In the genomic region with DNA sequence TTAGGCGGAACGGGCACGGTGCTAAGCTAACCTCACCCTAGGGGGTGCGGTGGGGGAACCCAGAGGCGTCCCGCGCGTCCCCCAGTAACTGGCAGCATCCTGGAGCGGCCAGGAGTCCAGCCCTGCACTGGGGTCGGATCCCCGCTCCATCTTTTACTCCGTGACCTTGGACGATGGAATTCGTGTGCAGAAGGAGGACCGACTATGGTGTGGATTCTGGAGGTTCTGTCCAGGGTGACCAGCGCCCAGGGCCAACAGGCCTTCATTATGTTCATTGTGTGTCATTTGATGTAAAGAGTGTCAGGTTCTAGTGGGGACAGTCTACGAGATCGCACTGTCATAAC, we compare ENCODE assay signal across 9 cellular contexts. TPM values are rescaled to one million over a fixed set of nuclear protein-coding genes. Genes with fewer than 3 reads are reported as not detected.
DNase-seq lines count a peak whose midpoint lies in the region; ATAC-seq, FAIRE-seq and TF ChIP-seq lines count a peak whose summit lies in the region.
"Had no signal": no experiment of that assay in that cellular context is flagged by ENCODE, and none has a peak within 500 bp of the region (broad histone marks: within the 10 kb centered on the region; RNA-seq: fewer than 3 reads in every experiment).

No MANE protein-coding gene starts in this region.

- H3K4me1 ChIP-seq in K562 (replicated peaks in 1 of 2; ENCODE audit: control insufficient read depth in 2 of 2, insufficient read depth in 2 of 2, low read length in 2 of 2) (peaks cover 28 to 76% of the 10 kb centered on the region in 2 experiments; a peak in 4 of 5 replicates), lung (ENCODE audit: control insufficient read depth in 2 of 2, insufficient read depth in 2 of 2, low read length in 2 of 2) (peaks cover 0 to 18% of the 10 kb centered on the region in 2 donors), urinary bladder (ENCODE audit: insufficient read depth) (peaks cover 2% of the 10 kb centered on the region)

- ATAC-seq in K562 = peak; percentile 22
- no peak for ATAC-seq in lung (ENCODE audit: insufficient read depth, low FRiP score)

- FAIRE-seq in K562 (lab: Jason Lieb, UNC) = peak; percentile 86

- TF ChIP-seq CTCF in K562 (IDR thresholded peaks at IDR 0.05 in 2 of 3, conservative IDR thresholded peaks at IDR 0.05 in 1 of 3; ENCODE audit: insufficient read depth in 2 of 3, low read depth in 1 of 3, low read length in 3 of 3) = no peak
- no peak for TF ChIP-seq CTCF in lung (IDR thresholded peaks at IDR 0.05; ENCODE audit: control extremely low read depth, extremely low read depth)

- H3K4me3 ChIP-seq in K562 (peak overlapping the region; percentile 98), lung (peak overlapping the region; percentile 93), urinary bladder (ENCODE audit: low read depth, low read length) (peak overlapping the region; percentile 92)

- H2AFZ ChIP-seq in K562 (ENCODE audit: low read depth, low read length) = peak overlapping the region; percentile 76; the same call in 1 of the 2 replicates

- H3K36me3 ChIP-seq in K562 (ENCODE audit: control insufficient read depth, insufficient read depth, low read length) (peaks cover 42% of the 10 kb centered on the region), lung (ENCODE audit: control insufficient read depth in 2 of 2, insufficient read depth in 2 of 2, low read length in 2 of 2) (peaks cover 0 to 10% of the 10 kb centered on the region in 2 donors), urinary bladder (ENCODE audit: insufficient read depth) (no peaks in the 10 kb centered on the region)

- TF ChIP-seq POLR2A in K562 (conservative IDR thresholded peaks at IDR 0.05) = no peak

- intact Hi-C loops in K562 (cut with micrococcal nuclease) = loop anchor here (10.0 kb wide), 1 partner anchor 56 kb away; no protein-coding TSS in a partner anchor

- no peak for DNase-seq in activated naive CD4-positive, alpha-beta T cell treated with anti-CD3 and anti-CD28 coated beads, Interleukin-2, amount 10 ng/mL, durations not matched to agents 7 days and 5 days
- no peak for DNase-seq in activated naive CD4-positive, alpha-beta T cell (lab: John Stamatoyannopoulos, UW)
- DNase-seq in K562 (ENCODE audit: extremely low read depth in 1 of 4, low spot score in 3 of 4) (peak in 1 of 4 experiments; percentile 47), lung (ENCODE audit: low spot score) (no peak), NCI-H2029 treated with DMSO at 0.1 percent for 48 hours (lab: John Stamatoyannopoulos, UW) (no peak), T1000 (lab: John Stamatoyannopoulos, UW) (no peak)
- no peak for DNase-seq in stimulated activated CD4-positive, alpha-beta T cell treated with anti-CD3 and anti-CD28 coated beads, Interleukin-4, amount 100 ng/mL, for 24 hours

- peak overlapping the region; percentile 97 for H3K4me3 Mint-ChIP-seq in activated naive CD4-positive, alpha-beta T cell treated with anti-CD3 and anti-CD28 coated beads, Interleukin-2, amount 10 ng/mL, durations not matched to agents 7 days and 5 days

- in situ Hi-C loops in K562 (cut with MboI) = no loop called here

- CTCF ChIA-PET in activated naive CD4-positive, alpha-beta T cell treated with anti-CD3 and anti-CD28 coated beads, Interleukin-2, amount 10 ng/mL, durations not matched to agents 7 days and 5 days (lab: Charles Lee) = interaction anchor here (1.2 kb wide), 1 partner anchor 63 kb away, joined by 3 read pairs; no protein-coding TSS in a partner anchor
- CTCF ChIA-PET in K562 (lab: Yijun Ruan, JAX; ENCODE audit: low intra/inter-chr PET ratio) = no interaction called here

- H3K4me1 Mint-ChIP-seq in activated naive CD4-positive, alpha-beta T cell treated with anti-CD3 and anti-CD28 coated beads, Interleukin-2, amount 10 ng/mL, durations not matched to agents 7 days and 5 days = peaks cover 77% of the 10 kb centered on the region

- H3K9ac ChIP-seq in K562 (ENCODE audit: insufficient read depth in 1 of 2, low read depth in 2 of 2, low read length in 2 of 2) = peak overlapping the region; percentile 90 to 99

- H4K20me1 ChIP-seq in K562 (replicated peaks; ENCODE audit: control insufficient read depth, insufficient read depth, low read length) = no peaks in the 10 kb centered on the region

- H3K27ac ChIP-seq in K562 (ENCODE audit: extremely low read depth, low read depth, low read length) = peak overlapping the region; percentile 74
- H3K27ac ChIP-seq in lung (ENCODE audit: low read depth in 1 of 2, low read length in 1 of 2) = peak overlapping the region in 1 of 2 donors; percentile 86
- H3K27ac ChIP-seq in urinary bladder (ENCODE audit: low read depth) = no peak overlapping the region

- POLR2A ChIA-PET in K562 (lab: Yijun Ruan, JAX) = interaction anchor here (0.7 kb wide), 2 partner anchors 94 to 446 kb away, joined by 3 read pairs; no protein-coding TSS in a partner anchor

- no peaks in the 10 kb centered on the region for H3K9me3 ChIP-seq in K562 (replicated peaks; ENCODE audit: control insufficient read depth, insufficient read depth, low read depth, low read length)
- H3K9me3 ChIP-seq in lung (ENCODE audit: control insufficient read depth in 2 of 2, insufficient read depth in 1 of 2, low read length in 1 of 2) = no peaks in the 10 kb centered on the region

- H3K79me2 ChIP-seq in K562 (ENCODE audit: control insufficient read depth, insufficient read depth, low read length) = peaks cover 89% of the 10 kb centered on the region

- peak overlapping the region; percentile 93 for H3K27ac Mint-ChIP-seq in activated naive CD4-positive, alpha-beta T cell treated with anti-CD3 and anti-CD28 coated beads, Interleukin-2, amount 10 ng/mL, durations not matched to agents 7 days and 5 days

- H3K9me1 ChIP-seq in K562 (ENCODE audit: control insufficient read depth, insufficient read depth, low read length) = no peaks in the 10 kb centered on the region

- peak overlapping the region; percentile 88 for H3K4me2 ChIP-seq in K562 (ENCODE audit: insufficient read depth, low read length)

- H3K9me3 Mint-ChIP-seq in activated naive CD4-positive, alpha-beta T cell treated with anti-CD3 and anti-CD28 coated beads, Interleukin-2, amount 10 ng/mL, durations not matched to agents 7 days and 5 days = no peaks in the 10 kb centered on the region

- no peak for TF ChIP-seq RAD21 in K562 (CRISPR knock-in tag; conservative IDR thresholded peaks at IDR 0.05 in 1 of 2, IDR thresholded peaks at IDR 0.05 in 1 of 2)

- BruUV-seq in K562 (replicated peaks; lab: Mats Ljungman, UMichigan) = TSS peak; percentile 56

- TF ChIP-seq EP300 in K562 (IDR thresholded peaks at IDR 0.05; ENCODE audit: low read length) = no peak

- no peaks in the 10 kb centered on the region for H3K27me3 Mint-ChIP-seq in activated naive CD4-positive, alpha-beta T cell treated with anti-CD3 and anti-CD28 coated beads, Interleukin-2, amount 10 ng/mL, durations not matched to agents 7 days and 5 days

- H3K36me3 Mint-ChIP-seq in activated naive CD4-positive, alpha-beta T cell treated with anti-CD3 and anti-CD28 coated beads, Interleukin-2, amount 10 ng/mL, durations not matched to agents 7 days and 5 days = peaks cover 35% of the 10 kb centered on the region

- no peaks in the 10 kb centered on the region for H3K27me3 ChIP-seq in K562 (ENCODE audit: control insufficient read depth in 2 of 2, insufficient read depth in 2 of 2, low read length in 2 of 2)
- no peaks in the 10 kb centered on the region for H3K27me3 ChIP-seq in lung (ENCODE audit: control insufficient read depth, insufficient read depth)

- 3% methylated on average over 18 of the region's 18 CpGs for WGBS in K562 (ENCODE audit: insufficient coverage, low coverage, missing lambda C conversion rate)
- 9 to 11% methylated on average over 18 of the region's 18 CpGs for WGBS in lung, 2 donors
- WGBS in urinary bladder = 7% methylated on average over 18 of the region's 18 CpGs

RNA-seq across cellular contexts. Expression of gene SPPL2B, which starts 0.7 kb away (rescaled TPM):
- total RNA-seq in K562 (2011; cell fraction: chromatin; rRNA removed; ENCODE audit: low replicate concordance) = 147 and 415 TPM in 2 replicates
- total RNA-seq in K562 (2011; cell fraction: nucleolus; rRNA removed) = 310 and 318 TPM in 2 replicates
- total RNA-seq in K562 (2011; cell fraction: nucleoplasm; rRNA removed) = 175 and 195 TPM in 2 replicates
- total RNA-seq in K562 (2014; rRNA removed) (32.0 and 33.9 TPM in 2 replicates), K562 (2014; rRNA removed; fragmentation: Illumina TruSeq; extraction: Trizol) (2.6 and 4.1 TPM in 2 replicates), K562 (2015; rRNA removed; fragmentation: Illumina TruSeq; extraction: Trizol) (15.1 and 16.9 TPM in 2 replicates), K562 (2021) (63.6 and 74.0 TPM in 2 replicates), lung (10 to 100 TPM; 42.8 to 86.1 TPM), urinary bladder (26.9 TPM)
- polyA plus RNA-seq in K562 (2011; rRNA removed) (24.9 and 30.0 TPM in 2 replicates), K562 (2014; fragmentation: Illumina TruSeq; extraction: Trizol) (8.4 and 19.9 TPM in 2 replicates), K562 (2014; fragmentation: Nextera tagmentation; extraction: Ambion mirVana) (under 1 TPM; 0.20 to 0.29 TPM), K562 (2014; rRNA removed) (62.9 and 81.2 TPM in 2 replicates), lung (10 to 100 TPM; 34.4 to 54.8 TPM), urinary bladder (40.9 TPM)
- polyA plus RNA-seq in K562 (2011; cell fraction: cytosol; rRNA removed) = 28.7 and 44.8 TPM in 2 replicates
- polyA plus RNA-seq in K562 (2011; cell fraction: nucleus; rRNA removed) = 317 and 559 TPM in 2 replicates
- 67.0 and 110 TPM in 2 replicates for polyA plus RNA-seq in K562 (2012)
- polyA minus RNA-seq in K562 (2011; rRNA and poly(A)+ RNA removed) = 3.4 and 6.9 TPM in 2 replicates
- 14.0 and 22.7 TPM in 2 replicates for polyA minus RNA-seq in K562 (2011; cell fraction: cytosol; rRNA and poly(A)+ RNA removed)
- 52.0 and 52.1 TPM in 2 replicates for polyA minus RNA-seq in K562 (2011; cell fraction: nucleus; rRNA and poly(A)+ RNA removed)

RNA-seq across cellular contexts. Expression of gene LSM7, which starts 0.7 kb away (rescaled TPM):
- total RNA-seq in K562 (2011; cell fraction: chromatin; rRNA removed; ENCODE audit: low replicate concordance) = 46.8 and 94.0 TPM in 2 replicates
- total RNA-seq in K562 (2011; cell fraction: nucleolus; rRNA removed) = 108 and 115 TPM in 2 replicates
- 89.3 and 125 TPM in 2 replicates for total RNA-seq in K562 (2011; cell fraction: nucleoplasm; rRNA removed)
- 408 and 578 TPM in 2 replicates for total RNA-seq in K562 (2014; rRNA removed)
- 117 and 146 TPM in 2 replicates for total RNA-seq in K562 (2014; rRNA removed; fragmentation: Illumina TruSeq; extraction: Trizol)
- 261 and 265 TPM in 2 replicates for total RNA-seq in K562 (2015; rRNA removed; fragmentation: Illumina TruSeq; extraction: Trizol)
- total RNA-seq in K562 (2021) = 284 and 286 TPM in 2 replicates
- polyA plus RNA-seq in K562 (2011; rRNA removed) = 450 and 480 TPM in 2 replicates
- polyA plus RNA-seq in K562 (2011; cell fraction: cytosol; rRNA removed) = 1,525 and 1,825 TPM in 2 replicates
- 285 TPM in 2 replicates for polyA plus RNA-seq in K562 (2011; cell fraction: nucleus; rRNA removed)
- polyA plus RNA-seq in K562 (2012) = 272 and 399 TPM in 2 replicates
- polyA plus RNA-seq in K562 (2014; fragmentation: Illumina TruSeq; extraction: Trizol) = 147 and 242 TPM in 2 replicates
- polyA plus RNA-seq in K562 (2014; fragmentation: Nextera tagmentation; extraction: Ambion mirVana) = 100 to 1,000 TPM in 1 of 2 experiments, 10 to 100 TPM in 1; 40.5 to 147 TPM
- polyA plus RNA-seq in K562 (2014; rRNA removed) = 650 and 690 TPM in 2 replicates
- polyA minus RNA-seq in K562 (2011; rRNA and poly(A)+ RNA removed) = 39.4 and 52.2 TPM in 2 replicates
- polyA minus RNA-seq in K562 (2011; cell fraction: cytosol; rRNA and poly(A)+ RNA removed) = 59.3 and 94.0 TPM in 2 replicates
- polyA minus RNA-seq in K562 (2011; cell fraction: nucleus; rRNA and poly(A)+ RNA removed) = 39.6 and 56.8 TPM in 2 replicates
- total RNA-seq in lung = 10 to 100 TPM; 54.9 to 92.1 TPM
- polyA plus RNA-seq in lung = 100 to 1,000 TPM; 291 to 307 TPM
- 46.5 TPM for total RNA-seq in urinary bladder
- polyA plus RNA-seq in urinary bladder = 189 TPM

RNA-seq across cellular contexts. Expression of gene LINGO3, which starts 21.2 kb away (rescaled TPM):
- total RNA-seq in K562 (2011; cell fraction: chromatin; rRNA removed; ENCODE audit: low replicate concordance) = not detected in 2 replicates
- not detected in 2 replicates for total RNA-seq in K562 (2011; cell fraction: nucleolus; rRNA removed)
- total RNA-seq in K562 (2011; cell fraction: nucleoplasm; rRNA removed) = not detected in 2 replicates
- total RNA-seq in K562 (2014; rRNA removed) (0.05 TPM in 1 of 2 replicates, not detected in the other), K562 (2014; rRNA removed; fragmentation: Illumina TruSeq; extraction: Trizol) (not detected in 2 replicates), K562 (2015; rRNA removed; fragmentation: Illumina TruSeq; extraction: Trizol) (not detected in 2 replicates), K562 (2021) (not detected in 2 replicates), lung (under 1 TPM in 1 of 2 donors, not detected in 1; 0.21 TPM), urinary bladder (not detected)
- polyA plus RNA-seq in K562 (2011; rRNA removed) (0.03 and 0.07 TPM in 2 replicates), K562 (2014; fragmentation: Illumina TruSeq; extraction: Trizol) (not detected in 2 replicates), K562 (2014; fragmentation: Nextera tagmentation; extraction: Ambion mirVana) (under 1 TPM in 1 of 2 experiments, not detected in 1; 0.03 TPM), K562 (2014; rRNA removed) (not detected in 2 replicates), lung (1 to 10 TPM in 1 of 2 donors, under 1 TPM in 1; 0.10 to 1.0 TPM), urinary bladder (0.08 TPM)
- 0.06 and 0.07 TPM in 2 replicates for polyA plus RNA-seq in K562 (2011; cell fraction: cytosol; rRNA removed)
- not detected in 2 replicates for polyA plus RNA-seq in K562 (2011; cell fraction: nucleus; rRNA removed)
- polyA plus RNA-seq in K562 (2012) = 0.47 and 1.6 TPM in 2 replicates
- polyA minus RNA-seq in K562 (2011; rRNA and poly(A)+ RNA removed) = not detected in 2 replicates
- polyA minus RNA-seq in K562 (2011; cell fraction: cytosol; rRNA and poly(A)+ RNA removed) = not detected in 2 replicates
- not detected in 2 replicates for polyA minus RNA-seq in K562 (2011; cell fraction: nucleus; rRNA and poly(A)+ RNA removed)

RNA-seq across cellular contexts. Expression of gene TMPRSS9, which starts 30.9 kb away (rescaled TPM):
- 1.7 TPM in 1 of 2 replicates, not detected in the other for total RNA-seq in K562 (2011; cell fraction: chromatin; rRNA removed; ENCODE audit: low replicate concordance)
- 0.33 and 0.66 TPM in 2 replicates for total RNA-seq in K562 (2011; cell fraction: nucleolus; rRNA removed)
- total RNA-seq in K562 (2011; cell fraction: nucleoplasm; rRNA removed) = 0.15 TPM in 1 of 2 replicates, not detected in the other
- total RNA-seq in K562 (2014; rRNA removed) (not detected in 2 replicates), K562 (2014; rRNA removed; fragmentation: Illumina TruSeq; extraction: Trizol) (not detected in 2 replicates), K562 (2015; rRNA removed; fragmentation: Illumina TruSeq; extraction: Trizol) (not detected in 2 replicates), K562 (2021) (0.11 TPM in 1 of 2 replicates, not detected in the other), lung (under 1 TPM in 1 of 2 donors, not detected in 1; 0.09 TPM), urinary bladder (0.11 TPM)
- polyA plus RNA-seq in K562 (2011; rRNA removed) (0.01 TPM in 1 of 2 replicates, not detected in the other), K562 (2014; fragmentation: Illumina TruSeq; extraction: Trizol) (not detected in 2 replicates), K562 (2014; fragmentation: Nextera tagmentation; extraction: Ambion mirVana) (not detected), K562 (2014; rRNA removed) (0.03 TPM in 1 of 2 replicates, not detected in the other), lung (under 1 TPM; 0.05 to 0.37 TPM), urinary bladder (0.06 TPM)
- polyA plus RNA-seq in K562 (2011; cell fraction: cytosol; rRNA removed) = 0.03 TPM in 1 of 2 replicates, not detected in the other
- polyA plus RNA-seq in K562 (2011; cell fraction: nucleus; rRNA removed) = 0.04 and 0.24 TPM in 2 replicates
- polyA plus RNA-seq in K562 (2012) = 0.34 and 2.1 TPM in 2 replicates
- not detected in 2 replicates for polyA minus RNA-seq in K562 (2011; rRNA and poly(A)+ RNA removed)
- polyA minus RNA-seq in K562 (2011; cell fraction: cytosol; rRNA and poly(A)+ RNA removed) = not detected in 2 replicates
- 0.11 TPM in 1 of 2 replicates, not detected in the other for polyA minus RNA-seq in K562 (2011; cell fraction: nucleus; rRNA and poly(A)+ RNA removed)
- total RNA-seq: T-helper 1 cell treated with Interleukin-12 subunit alpha and Interleukin-12 subunit beta and Interleukin-4 antibody, amounts not matched to agents 30 ng/mL and 1 ng/mL, for 36 hours had no signal

RNA-seq across cellular contexts. Expression of gene PEAK3, which starts 47.2 kb away (rescaled TPM):
- 0.49 TPM in 1 of 2 replicates, not detected in the other for total RNA-seq in K562 (2011; cell fraction: chromatin; rRNA removed; ENCODE audit: low replicate concordance)
- 0.17 TPM in 1 of 2 replicates, not detected in the other for total RNA-seq in K562 (2011; cell fraction: nucleolus; rRNA removed)
- total RNA-seq in K562 (2011; cell fraction: nucleoplasm; rRNA removed) = not detected in 2 replicates
- 0.16 TPM in 1 of 2 replicates, not detected in the other for total RNA-seq in K562 (2014; rRNA removed)
- not detected in 2 replicates for total RNA-seq in K562 (2014; rRNA removed; fragmentation: Illumina TruSeq; extraction: Trizol)
- total RNA-seq in K562 (2015; rRNA removed; fragmentation: Illumina TruSeq; extraction: Trizol) = not detected in 2 replicates
- 0.13 and 0.40 TPM in 2 replicates for total RNA-seq in K562 (2021)
- 0.03 TPM in 1 of 2 replicates, not detected in the other for polyA plus RNA-seq in K562 (2011; rRNA removed)
- polyA plus RNA-seq in K562 (2011; cell fraction: cytosol; rRNA removed) = not detected in 2 replicates
- 0.10 TPM in 1 of 2 replicates, not detected in the other for polyA plus RNA-seq in K562 (2011; cell fraction: nucleus; rRNA removed)
- 0.27 and 0.66 TPM in 2 replicates for polyA plus RNA-seq in K562 (2012)
- 0.06 TPM in 1 of 2 replicates, not detected in the other for polyA plus RNA-seq in K562 (2014; fragmentation: Illumina TruSeq; extraction: Trizol)
- not detected for polyA plus RNA-seq in K562 (2014; fragmentation: Nextera tagmentation; extraction: Ambion mirVana)
- 0.07 TPM in 1 of 2 replicates, not detected in the other for polyA plus RNA-seq in K562 (2014; rRNA removed)
- polyA minus RNA-seq in K562 (2011; rRNA and poly(A)+ RNA removed) = not detected in 2 replicates
- polyA minus RNA-seq in K562 (2011; cell fraction: cytosol; rRNA and poly(A)+ RNA removed) = not detected in 2 replicates
- polyA minus RNA-seq in K562 (2011; cell fraction: nucleus; rRNA and poly(A)+ RNA removed) = 0.11 and 0.13 TPM in 2 replicates
- 1 to 10 TPM in 1 of 2 donors, under 1 TPM in 1; 0.31 to 6.7 TPM for total RNA-seq in lung
- polyA plus RNA-seq in lung = 1 to 10 TPM in 1 of 2 donors, under 1 TPM in 1; 0.81 to 7.4 TPM
- not detected for total RNA-seq in urinary bladder
- polyA plus RNA-seq in urinary bladder = 0.58 TPM
